In the genomic region with DNA sequence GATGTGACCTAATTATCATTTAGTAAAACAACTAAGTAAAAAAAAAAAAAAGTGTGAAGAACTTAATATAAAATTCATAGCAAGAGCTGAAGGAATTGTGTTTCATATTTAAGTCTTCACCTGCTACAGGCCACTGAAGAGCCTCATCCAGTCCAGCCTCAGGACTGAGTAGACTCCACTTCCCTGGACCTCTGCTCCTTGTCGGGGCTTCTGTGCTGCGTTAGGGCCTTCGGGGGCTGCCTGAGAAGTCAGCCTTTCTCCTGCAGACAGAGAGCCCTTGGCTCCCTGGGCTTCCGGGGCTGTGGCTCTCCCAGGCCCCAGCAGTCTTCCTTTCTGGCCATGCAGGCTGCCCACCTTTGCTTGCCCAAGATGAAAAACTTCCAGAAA, we compare ENCODE assay signal across 11 cellular contexts.
DNase-seq lines count a peak whose midpoint lies in the region; ATAC-seq and TF ChIP-seq lines count a peak whose summit lies in the region.
"Had no signal": no experiment of that assay in that cellular context is flagged by ENCODE, and none has a peak within 500 bp of the region (broad histone marks: within the 10 kb centered on the region; RNA-seq: fewer than 3 reads in every experiment).

No MANE protein-coding gene starts in this region.

- H3K27ac Mint-ChIP-seq in activated T-helper 1 cell treated with anti-CD3 and anti-CD28 coated beads, Interleukin-12 subunit alpha, Interleukin-12 subunit beta, Interleukin-2, Interleukin-4 antibody, amounts not matched to agents 30 ng/mL and 10 ng/mL and 1 ng/mL, durations not matched to agents 14 hours and 24 hours and 36 hours: no peak overlapping the region
- H3K27ac Mint-ChIP-seq: activated CD4-positive, alpha-beta T cell treated with anti-CD3 and anti-CD28 coated beads, Interleukin-2, amount 10 ng/mL, durations not matched to agents 24 days and 14 days; activated T-cell treated with anti-CD3 and anti-CD28 coated beads, Interleukin-2, amount 50 U/mL, for 72 hours; stimulated activated naive B cell treated with anti-CD40 and anti-IgM and Interleukin-4, amounts not matched to agents 10 μg/mL and 1 μg/mL and 100 μg/mL, for 72 hours had no signal

- CTCF ChIA-PET in mammary epithelial cell (lab: Charles Lee; ENCODE audit: low non-redundant PET): interaction anchor here (0.7 kb wide), 2 partner anchors 93 to 94 kb away, joined by 8 to 20 read pairs; no protein-coding TSS in a partner anchor

- H3K4me3 ChIP-seq in HUES6 (ENCODE audit: low read depth, low read length): no peak overlapping the region
- no peak overlapping the region for H3K4me3 ChIP-seq in mammary epithelial cell (replicated peaks in 1 of 3; ENCODE audit: insufficient read depth in 1 of 3, low read depth in 2 of 3, low read length in 3 of 3)
- H3K4me3 ChIP-seq in mesodermal cell (ENCODE audit: extremely low read depth, insufficient read depth, low read length, poor library complexity, severe bottlenecking): no peak overlapping the region
- H3K4me3 ChIP-seq in urinary bladder (ENCODE audit: low read depth, low read length): no peak overlapping the region

- no peaks in the 10 kb centered on the region for H3K4me1 Mint-ChIP-seq in activated T-helper 1 cell treated with anti-CD3 and anti-CD28 coated beads, Interleukin-12 subunit alpha, Interleukin-12 subunit beta, Interleukin-2, Interleukin-4 antibody, amounts not matched to agents 30 ng/mL and 10 ng/mL and 1 ng/mL, durations not matched to agents 14 hours and 24 hours and 36 hours (ENCODE audit: low read depth)

- intact Hi-C loops in mammary epithelial cell (cut with micrococcal nuclease): loop anchor here (2.0 to 10.0 kb wide), 2 partner anchors 182 to 254 kb away; no protein-coding TSS in a partner anchor
- intact Hi-C loops in activated T-helper 1 cell treated with anti-CD3 and anti-CD28 coated beads, Interleukin-12 subunit alpha, Interleukin-12 subunit beta, Interleukin-2, Interleukin-4 antibody, amounts not matched to agents 30 ng/mL and 10 ng/mL and 1 ng/mL, durations not matched to agents 14 hours and 24 hours and 36 hours (cut with micrococcal nuclease): no loop called here

- H3K27ac ChIP-seq in HUES6 (ENCODE audit: low read depth, low read length): peak overlapping the region; percentile 67; the same call in 1 of the 2 replicates
- H3K27ac ChIP-seq in mammary epithelial cell (ENCODE audit: insufficient read depth, low read depth, low read length): peak overlapping the region; percentile 51
- H3K27ac ChIP-seq in mesodermal cell (ENCODE audit: low read depth, low read length, severe bottlenecking): peak overlapping the region; percentile 98
- peak overlapping the region; percentile 83 for H3K27ac ChIP-seq in urinary bladder (ENCODE audit: low read depth)

- H2AFZ ChIP-seq in mammary epithelial cell (ENCODE audit: low read depth, low read length): no peak overlapping the region

- in situ Hi-C loops in mammary epithelial cell (cut with MboI; ENCODE audit: low sequenced_read_pairs in 2 of 2): no loop called here

- dilution Hi-C loops in mammary epithelial cell (cut with HindIII; ENCODE audit: low sequenced_read_pairs): loop anchor here (10.0 kb wide), 1 partner anchor 54 kb away; no protein-coding TSS in a partner anchor

- WGBS in mammary epithelial cell (ENCODE audit: low coverage, missing lambda C conversion rate): 100% methylated on average over 4 of the region's 4 CpGs
- WGBS in mesodermal cell (ENCODE audit: insufficient coverage in 2 of 2), 2 experiments: 61 to 73% methylated on average over 3 to 4 of the region's 4 CpGs
- 53% methylated on average over 4 of the region's 4 CpGs for WGBS in urinary bladder

- H3K36me3 ChIP-seq in HUES6 (ENCODE audit: control insufficient read depth, insufficient read depth, low read length) (peaks cover 35% of the 10 kb centered on the region), mammary epithelial cell (ENCODE audit: insufficient read depth, low read length) (peaks cover 22% of the 10 kb centered on the region), mesodermal cell (ENCODE audit: control insufficient read depth, insufficient read depth, low read length) (no peaks in the 10 kb centered on the region), urinary bladder (ENCODE audit: insufficient read depth) (no peaks in the 10 kb centered on the region)

- no peaks in the 10 kb centered on the region for H3K9me3 Mint-ChIP-seq in activated T-helper 1 cell treated with anti-CD3 and anti-CD28 coated beads, Interleukin-12 subunit alpha, Interleukin-12 subunit beta, Interleukin-2, Interleukin-4 antibody, amounts not matched to agents 30 ng/mL and 10 ng/mL and 1 ng/mL, durations not matched to agents 14 hours and 24 hours and 36 hours
- H3K9me3 Mint-ChIP-seq: activated CD4-positive, alpha-beta T cell treated with anti-CD3 and anti-CD28 coated beads, Interleukin-2, amount 10 ng/mL, durations not matched to agents 24 days and 14 days; activated T-cell treated with anti-CD3 and anti-CD28 coated beads, Interleukin-2, amount 50 U/mL, for 72 hours; stimulated activated naive B cell treated with anti-CD40 and anti-IgM and Interleukin-4, amounts not matched to agents 10 μg/mL and 1 μg/mL and 100 μg/mL, for 72 hours had no signal

- no peak for TF ChIP-seq CTCF in mammary epithelial cell (conservative IDR thresholded peaks at IDR 0.05 in 1 of 2, IDR thresholded peaks at IDR 0.05 in 1 of 2; ENCODE audit: extremely low read depth in 1 of 2, insufficient read depth in 1 of 2, low read depth in 1 of 2, low read length in 2 of 2)

- H3K9ac ChIP-seq in HUES6 (ENCODE audit: low read length) (peak overlapping the region; percentile 8), mammary epithelial cell (ENCODE audit: insufficient read depth, low read length) (no peak overlapping the region)

- no peaks in the 10 kb centered on the region for H4K20me1 ChIP-seq in mammary epithelial cell (ENCODE audit: insufficient read depth, low read length)

- H3K4me3 Mint-ChIP-seq in activated T-helper 1 cell treated with anti-CD3 and anti-CD28 coated beads, Interleukin-12 subunit alpha, Interleukin-12 subunit beta, Interleukin-2, Interleukin-4 antibody, amounts not matched to agents 30 ng/mL and 10 ng/mL and 1 ng/mL, durations not matched to agents 14 hours and 24 hours and 36 hours: no peak overlapping the region
- H3K4me3 Mint-ChIP-seq: activated CD4-positive, alpha-beta T cell treated with anti-CD3 and anti-CD28 coated beads, Interleukin-2, amount 10 ng/mL, durations not matched to agents 24 days and 14 days; activated T-cell treated with anti-CD3 and anti-CD28 coated beads, Interleukin-2, amount 50 U/mL, for 72 hours; stimulated activated naive B cell treated with anti-CD40 and anti-IgM and Interleukin-4, amounts not matched to agents 10 μg/mL and 1 μg/mL and 100 μg/mL, for 72 hours had no signal

- H3K9me3 ChIP-seq in HUES6 (ENCODE audit: control insufficient read depth, insufficient read depth, low read depth, low read length) (no peaks in the 10 kb centered on the region), mammary epithelial cell (replicated peaks; ENCODE audit: insufficient read depth, low read length) (no peaks in the 10 kb centered on the region), mesodermal cell (ENCODE audit: control insufficient read depth, low read length) (no peaks in the 10 kb centered on the region)

- H3K4me2 ChIP-seq in mammary epithelial cell (ENCODE audit: insufficient read depth, low read depth, low read length): peak overlapping the region; percentile 57

- H3K27me3 ChIP-seq in HUES6 (ENCODE audit: control insufficient read depth, insufficient read depth, low read length): no peaks in the 10 kb centered on the region
- no peaks in the 10 kb centered on the region for H3K27me3 ChIP-seq in mammary epithelial cell (ENCODE audit: insufficient read depth, low read length)

- no peaks in the 10 kb centered on the region for H3K79me2 ChIP-seq in mammary epithelial cell (ENCODE audit: insufficient read depth, low read length)

- peaks cover 36% of the 10 kb centered on the region for H3K4me1 ChIP-seq in HUES6 (ENCODE audit: control insufficient read depth, insufficient read depth, low read length)
- H3K4me1 ChIP-seq in mammary epithelial cell (ENCODE audit: insufficient read depth, low read length): peaks cover 39% of the 10 kb centered on the region
- peaks cover 61% of the 10 kb centered on the region for H3K4me1 ChIP-seq in mesodermal cell (ENCODE audit: control insufficient read depth, insufficient read depth, low read length, poor library complexity, severe bottlenecking)
- H3K4me1 ChIP-seq in urinary bladder (ENCODE audit: insufficient read depth): no peaks in the 10 kb centered on the region

- no peak for DNase-seq in mammary epithelial cell
- DNase-seq in CD1c-positive myeloid dendritic cell (ENCODE audit: extremely low spot score): no peak
- DNase-seq in activated CD4-positive, alpha-beta T cell treated with anti-CD3 and anti-CD28 coated beads for 48 hours: no peak
- DNase-seq in activated T-helper 1 cell treated with anti-CD3 and anti-CD28 coated beads, Interleukin-12 subunit alpha, Interleukin-12 subunit beta, Interleukin-2, Interleukin-4 antibody, amounts not matched to agents 30 ng/mL and 10 ng/mL and 1 ng/mL, durations not matched to agents 14 hours and 24 hours and 36 hours (ENCODE audit: low spot score): no peak
- DNase-seq: activated CD4-positive, alpha-beta T cell treated with anti-CD3 and anti-CD28 coated beads, Interleukin-2, amount 10 ng/mL, durations not matched to agents 24 days and 14 days; activated T-cell treated with anti-CD3 and anti-CD28 coated beads, Interleukin-2, amount 50 U/mL, for 72 hours; stimulated activated naive B cell treated with anti-CD40 and anti-IgM and Interleukin-4, amounts not matched to agents 10 μg/mL and 1 μg/mL and 100 μg/mL, for 72 hours had no signal

- peaks cover 8% of the 10 kb centered on the region for H3K27me3 Mint-ChIP-seq in activated T-helper 1 cell treated with anti-CD3 and anti-CD28 coated beads, Interleukin-12 subunit alpha, Interleukin-12 subunit beta, Interleukin-2, Interleukin-4 antibody, amounts not matched to agents 30 ng/mL and 10 ng/mL and 1 ng/mL, durations not matched to agents 14 hours and 24 hours and 36 hours (ENCODE audit: insufficient read depth)
- H3K27me3 Mint-ChIP-seq: stimulated activated naive B cell treated with anti-CD40 and anti-IgM and Interleukin-4, amounts not matched to agents 10 μg/mL and 1 μg/mL and 100 μg/mL, for 72 hours had no signal

- H3K36me3 Mint-ChIP-seq in activated T-helper 1 cell treated with anti-CD3 and anti-CD28 coated beads, Interleukin-12 subunit alpha, Interleukin-12 subunit beta, Interleukin-2, Interleukin-4 antibody, amounts not matched to agents 30 ng/mL and 10 ng/mL and 1 ng/mL, durations not matched to agents 14 hours and 24 hours and 36 hours (ENCODE audit: low read depth): no peaks in the 10 kb centered on the region

- ATAC-seq in GM18909 (IDR thresholded peaks at IDR 0.05; ENCODE audit: poor library complexity, unreplicated experiment): no peak
- ATAC-seq: activated T-cell treated with anti-CD3 and anti-CD28 coated beads, Interleukin-2, amount 50 U/mL, for 72 hours; stimulated activated naive B cell treated with anti-CD40 and anti-IgM and Interleukin-4, amounts not matched to agents 10 μg/mL and 1 μg/mL and 100 μg/mL, for 72 hours had no signal

- no TSS peak for BruUV-seq in mammary epithelial cell (replicated peaks; lab: Mats Ljungman, UMichigan)
